Comparison of ENCODE assay signal across 21 cellular contexts in the genomic region with DNA sequence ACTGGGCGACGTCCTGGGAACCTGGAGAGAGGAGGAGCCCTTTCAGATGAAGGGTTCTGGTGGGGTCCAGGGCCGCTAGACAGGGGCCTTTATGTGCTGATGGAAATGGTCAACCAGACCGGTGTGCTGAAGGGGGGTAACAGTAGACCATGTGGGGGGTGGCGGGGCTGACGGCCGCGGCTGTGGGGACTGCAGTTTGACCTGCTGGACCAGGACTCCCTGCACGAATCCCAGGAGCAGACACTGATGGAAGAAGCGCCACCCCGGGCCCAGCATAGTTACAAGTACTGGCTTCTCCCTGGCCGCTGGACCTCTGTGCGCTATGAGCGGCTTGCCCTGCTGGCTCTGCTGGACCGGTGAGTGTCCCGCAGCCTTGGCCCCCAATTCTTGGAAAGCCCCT. TPM values are rescaled to one million over a fixed set of nuclear protein-coding genes. Genes with fewer than 3 reads are reported as not detected.
"Had no signal": no experiment of that assay in that cellular context is flagged by ENCODE, and none has a peak within 500 bp of the region (broad histone marks: within the 10 kb centered on the region; RNA-seq: fewer than 3 reads in every experiment).

No MANE protein-coding gene starts in this region.

- H3K4me1 ChIP-seq: foreskin keratinocyte had no signal

- FAIRE-seq: endometrium, kidney, TTC549 had no signal

- H3K27ac ChIP-seq: foreskin keratinocyte, sigmoid colon, testis, vagina, WERI-Rb-1 had no signal

- ATAC-seq: activated T-cell treated with anti-CD3 and anti-CD28 coated beads, Interleukin-2, amount 50 U/mL, for 72 hours; foreskin keratinocyte; T-cell had no signal

- H3K9me3 ChIP-seq: sigmoid colon, testis, vagina had no signal

- H3K4me3 ChIP-seq: lung, sigmoid colon, smooth muscle cell, testis, vagina had no signal

- H3K4me2 ChIP-seq: smooth muscle cell had no signal

- H3K27me3 ChIP-seq: foreskin keratinocyte, sigmoid colon, testis, vagina had no signal

- DNase-seq: activated CD4-positive, alpha-beta T cell treated with anti-CD3 and anti-CD28 coated beads, Interleukin-2, amount 50 U/mL, for 4 hours; activated effector memory CD4-positive, alpha-beta T cell treated with Interleukin-2 at 50 U/mL for 16 hours; activated naive CD4-positive, alpha-beta T cell treated with anti-CD3 and anti-CD28 coated beads for 36 hours; activated T-cell treated with anti-CD3 and anti-CD28 coated beads, Interleukin-2, amount 50 U/mL, for 72 hours; anterior cingulate cortex; effector CD4-positive, alpha-beta T cell; foreskin keratinocyte; kidney; naive B cell; sigmoid colon; stimulated activated CD4-positive, alpha-beta T cell treated with anti-CD3 and anti-CD28 coated beads, Interleukin-15, amount 100 ng/mL, for 24 hours; stimulated activated naive CD4-positive, alpha-beta T cell; T-cell; testis; trophoblast cell; WERI-Rb-1 had no signal

RNA-seq across cellular contexts. Expression of a gene that starts 26.4 kb away (rescaled TPM):
- total RNA-seq: smooth muscle cell had no signal
- polyA plus RNA-seq: smooth muscle cell had no signal
